ENCODE assay signal across 29 cellular contexts in the genomic region with DNA sequence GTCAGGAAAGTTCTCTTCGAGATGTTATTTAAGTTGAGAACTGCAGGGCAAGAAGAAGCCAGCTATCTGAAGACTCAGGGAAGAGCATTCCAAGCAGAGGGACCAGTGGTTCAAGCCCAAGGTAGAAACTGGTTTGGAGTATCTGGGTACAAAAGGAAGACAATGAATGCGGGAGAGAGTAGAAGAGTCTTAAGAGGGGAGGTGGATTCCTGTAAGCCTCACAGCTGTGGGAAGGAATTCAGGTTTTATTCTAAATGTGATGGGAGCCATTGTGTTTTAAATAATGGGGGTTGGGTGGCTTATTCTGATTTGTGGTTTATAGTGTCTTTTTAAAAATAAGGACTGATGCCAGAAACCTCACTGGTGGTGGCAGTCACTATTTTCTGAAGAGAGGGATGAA.
"Had no signal": no experiment of that assay in that cellular context is flagged by ENCODE, and none has a peak within 500 bp of the region (broad histone marks: within the 10 kb centered on the region; RNA-seq: fewer than 3 reads in every experiment).

No MANE protein-coding gene starts in this region.

- H3K27me3 ChIP-seq: colonic mucosa, esophagus squamous epithelium, neutrophil, testis, transverse colon had no signal

- H3K9me3 Mint-ChIP-seq: activated T-cell treated with anti-CD3 and anti-CD28 coated beads, Interleukin-2, amount 50 U/mL, for 72 hours; nephron; T-helper 2 cell treated with Interferon-gamma antibody and Interleukin-4, amounts not matched to agents 5 μg/mL and 100 μg/mL, for 36 hours had no signal

- H3K9me3 ChIP-seq: colonic mucosa, esophagus squamous epithelium, left ventricle myocardium inferior, neutrophil, prostate gland, testis, transverse colon had no signal

- H3K27ac ChIP-seq: colonic mucosa, epithelial cell of prostate, esophagus squamous epithelium, left ventricle myocardium inferior, neutrophil, prostate gland, skin epidermis, testis, transverse colon had no signal

- H3K36me3 Mint-ChIP-seq: activated naive CD8-positive, alpha-beta T cell had no signal

- H3K4me1 ChIP-seq: prostate gland had no signal

- H3K36me3 ChIP-seq: colonic mucosa, esophagus squamous epithelium, left ventricle myocardium inferior, neutrophil, prostate gland, transverse colon had no signal

- DNase-seq: activated CD4-positive, alpha-beta T cell treated with anti-CD3 and anti-CD28 coated beads for 4 hours; activated CD4-positive, alpha-beta T cell treated with anti-CD3 and anti-CD28 coated beads, Interleukin-2, amount 50 U/mL, for 4 hours; activated CD4-positive, CD25-positive, alpha-beta regulatory T cell; activated naive CD4-positive, alpha-beta T cell treated with Interleukin-2 at 50 U/mL for 16 hours; activated T-cell treated with anti-CD3 and anti-CD28 coated beads for 4 hours; activated T-cell treated with anti-CD3 and anti-CD28 coated beads, Interleukin-2, amount 50 U/mL, for 72 hours; anterior cingulate cortex; cerebellar nuclear complex; colonic mucosa; effector CD8-positive, alpha-beta T cell; esophagus squamous epithelium; islet precursor cell; left ventricle myocardium inferior; retina; stimulated activated CD4-positive, alpha-beta T cell treated with anti-CD3 and anti-CD28 coated beads, Interleukin-12 subunit alpha, Interleukin-12 subunit beta, amount 100 ng/mL, for 4 hours; stimulated activated CD4-positive, alpha-beta T cell treated with anti-CD3 and anti-CD28 coated beads, Interleukin-4, amount 100 ng/mL, for 1 hour; stimulated activated naive CD8-positive, alpha-beta T cell treated with anti-CD3 and anti-CD28 coated beads, Interleukin-15, Interleukin-2, amounts not matched to agents 100 U/mL and 50 U/mL, for 24 hours; T-helper 1 cell; testis; transverse colon had no signal

- ATAC-seq: activated T-cell treated with anti-CD3 and anti-CD28 coated beads, Interleukin-2, amount 50 U/mL, for 72 hours; sciatic nerve; stimulated activated naive CD8-positive, alpha-beta T cell treated with anti-CD3 and anti-CD28 coated beads, Interleukin-15, Interleukin-2, amounts not matched to agents 100 U/mL and 50 U/mL, for 24 hours had no signal

- H3K27ac Mint-ChIP-seq: activated naive CD8-positive, alpha-beta T cell; activated T-cell treated with anti-CD3 and anti-CD28 coated beads, Interleukin-2, amount 50 U/mL, for 72 hours; nephron; T-helper 2 cell treated with Interferon-gamma antibody and Interleukin-4, amounts not matched to agents 5 μg/mL and 100 μg/mL, for 36 hours had no signal

- H3K4me3 ChIP-seq: colonic mucosa, esophagus squamous epithelium, left ventricle myocardium inferior, lung, prostate gland, skin epidermis, testis, transverse colon had no signal

- H3K4me3 Mint-ChIP-seq: activated naive CD8-positive, alpha-beta T cell; activated T-cell treated with anti-CD3 and anti-CD28 coated beads, Interleukin-2, amount 50 U/mL, for 72 hours; nephron; T-helper 2 cell treated with Interferon-gamma antibody and Interleukin-4, amounts not matched to agents 5 μg/mL and 100 μg/mL, for 36 hours had no signal
